10 cellular contexts compared by ENCODE assay signal in genomic region chr2:157056200-157056676, GRCh38.
DNase-seq lines count a peak whose midpoint lies in the region; ATAC-seq and TF ChIP-seq lines count a peak whose summit lies in the region.
"Had no signal": no experiment of that assay in that cellular context is flagged by ENCODE, and none has a peak within 500 bp of the region (broad histone marks: within the 10 kb centered on the region; RNA-seq: fewer than 3 reads in every experiment).

No MANE protein-coding gene starts in this region.

- H3K4me2 ChIP-seq in skeletal muscle satellite cell (ENCODE audit: low read length): peak overlapping the region; percentile 55

- peaks cover 35% of the 10 kb centered on the region for H3K4me1 ChIP-seq in skeletal muscle satellite cell (ENCODE audit: control insufficient read depth, insufficient read depth, low read length)

- no peaks in the 10 kb centered on the region for H3K36me3 ChIP-seq in skeletal muscle satellite cell (ENCODE audit: insufficient read depth, low read length)

- POLR2A ChIA-PET in RWPE1 (lab: Yijun Ruan, JAX; ENCODE audit: low non-redundant PET): no interaction called here

- peak overlapping the region; percentile 66 for H3K9ac ChIP-seq in skeletal muscle satellite cell (ENCODE audit: low read depth, low read length)

- H3K27ac ChIP-seq in RWPE1: no peak overlapping the region

- no peak for TF ChIP-seq CTCF in RWPE1 (conservative IDR thresholded peaks at IDR 0.05; ENCODE audit: low read depth)

- ATAC-seq in GM18870 (IDR thresholded peaks at IDR 0.05; ENCODE audit: unreplicated experiment): peak; percentile 30

- CTCF ChIA-PET in RWPE1 (lab: Yijun Ruan, JAX): interaction anchor here (0.6 to 1.1 kb wide), 4 partner anchors 27 to 1679 kb away, joined by 3 to 6 read pairs (median 4); no protein-coding TSS in a partner anchor

- no peaks in the 10 kb centered on the region for H3K9me3 ChIP-seq in skeletal muscle satellite cell (replicated peaks; ENCODE audit: low read length)

- H3K4me3 ChIP-seq in skeletal muscle satellite cell (ENCODE audit: low read length): peak overlapping the region; percentile 33

- no peaks in the 10 kb centered on the region for H3K27me3 ChIP-seq in skeletal muscle satellite cell (ENCODE audit: control insufficient read depth, insufficient read depth, low read length)

- DNase-seq in RWPE1 (ENCODE audit: low spot score): peak; percentile 8
- DNase-seq in fibroblast of gingiva (ENCODE audit: low read depth): peak; percentile 86
- DNase-seq in nucleus accumbens (lab: John Stamatoyannopoulos, UW): no peak
- no peak for DNase-seq in RKO (ENCODE audit: low spot score)
- DNase-seq in CD1c-positive myeloid dendritic cell (ENCODE audit: extremely low spot score): no peak
- DNase-seq: activated CD4-positive, alpha-beta memory T cell treated with anti-CD3 and anti-CD28 coated beads for 36 hours; occipital lobe; Right ventricle myocardium superior had no signal

Comparison
In these comparisons a context has a peak if more than half of its experiments do, and no peak if none do; other contexts are left out.
1. DNase-seq: peak in RWPE1 (single experiment) and fibroblast of gingiva (single experiment); none in nucleus accumbens (0 of 56), RKO (single experiment) and CD1c-positive myeloid dendritic cell (single experiment).